1 cellular context compared by ENCODE assay signal in genomic region chr12:65823481-65824313, GRCh38.
TF ChIP-seq lines count a peak whose summit lies in the region.

No MANE protein-coding gene starts in this region.

TF ChIP-seq in WTC11, 78 proteins besides CTCF, POLR2A, EP300 and RAD21 (continued from another document):
- no peak for TF ChIP-seq AR (CRISPR knock-in tag; IDR thresholded peaks at IDR 0.05)
- TF ChIP-seq ESRRA (CRISPR knock-in tag; IDR thresholded peaks at IDR 0.05; ENCODE audit: borderline replicate concordance), result no peak
- TF ChIP-seq E2F1 (CRISPR knock-in tag; IDR thresholded peaks at IDR 0.05), result no peak
- no peak for TF ChIP-seq EMX1 (CRISPR knock-in tag; IDR thresholded peaks at IDR 0.05)
- no peak for TF ChIP-seq MLX (CRISPR knock-in tag; IDR thresholded peaks at IDR 0.05)
- TF ChIP-seq ZNF671 (CRISPR knock-in tag; IDR thresholded peaks at IDR 0.05), result no peak
- no peak; the same call in 1 of the 2 replicates for TF ChIP-seq USF1 (CRISPR knock-in tag; IDR thresholded peaks at IDR 0.05)
- peak; percentile 67 for TF ChIP-seq USF2 (CRISPR knock-in tag; IDR thresholded peaks at IDR 0.05)
- TF ChIP-seq TEAD4 (CRISPR knock-in tag; IDR thresholded peaks at IDR 0.05), result no peak
- TF ChIP-seq IRF2 (CRISPR knock-in tag; IDR thresholded peaks at IDR 0.05; ENCODE audit: borderline replicate concordance, low read depth), result no peak
- peak; percentile 79 for TF ChIP-seq ZBTB43 (CRISPR knock-in tag; IDR thresholded peaks at IDR 0.05)
